15 cellular contexts compared by ENCODE assay signal in the genomic region with DNA sequence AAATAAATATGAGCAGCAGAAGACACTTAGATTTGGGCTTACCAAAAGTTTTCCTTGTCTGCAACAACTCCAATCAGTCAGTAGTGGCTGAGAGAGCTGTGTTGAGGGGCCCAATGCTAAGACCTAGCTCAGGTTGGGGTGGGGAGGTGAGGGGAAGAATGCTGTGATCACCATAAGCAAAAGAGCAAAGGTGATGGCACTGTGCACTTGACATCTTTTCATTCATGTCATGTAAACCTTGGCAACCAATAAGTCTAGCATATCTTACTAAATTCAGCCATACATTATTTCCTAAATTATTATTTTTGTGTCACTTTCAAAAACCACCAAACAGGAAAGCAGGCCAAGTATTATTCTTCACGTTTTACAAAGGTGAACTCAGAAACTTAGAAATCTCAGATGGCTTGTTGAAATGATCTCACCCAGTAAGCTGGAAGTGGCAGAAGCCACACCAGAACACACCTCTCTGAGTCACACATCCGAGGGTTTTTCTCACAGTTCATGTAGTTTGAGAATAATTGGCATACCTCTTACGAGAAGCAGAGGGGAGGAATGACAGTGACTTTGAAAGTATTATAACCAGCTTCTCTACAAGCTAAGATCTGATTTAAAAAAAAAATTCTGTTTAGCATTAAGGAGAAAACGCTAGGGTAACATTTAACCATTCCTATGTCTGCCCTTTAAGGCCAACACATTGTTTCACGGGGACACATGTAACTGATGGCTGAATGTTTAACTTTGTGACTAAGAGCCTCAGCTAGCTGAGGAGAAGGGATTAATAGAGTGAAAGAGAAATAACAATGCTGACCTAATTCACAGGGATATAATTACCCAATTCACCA. TPM values are rescaled to one million over a fixed set of nuclear protein-coding genes. Genes with fewer than 3 reads are reported as not detected.
DNase-seq lines count a peak whose midpoint lies in the region; ATAC-seq and TF ChIP-seq lines count a peak whose summit lies in the region.
"Had no signal": no experiment of that assay in that cellular context is flagged by ENCODE, and none has a peak within 500 bp of the region (broad histone marks: within the 10 kb centered on the region; RNA-seq: fewer than 3 reads in every experiment).

No MANE protein-coding gene starts in this region.

- TF ChIP-seq CTCF in RWPE1 (conservative IDR thresholded peaks at IDR 0.05; ENCODE audit: low read depth) (no peak), thyroid gland (IDR thresholded peaks at IDR 0.05) (no peak)

- H3K36me3 ChIP-seq in thyroid gland, result no peaks in the 10 kb centered on the region
- H3K36me3 ChIP-seq: BLaER1 had no signal

- no peaks in the 10 kb centered on the region for H3K9me3 Mint-ChIP-seq in activated naive CD8-positive, alpha-beta T cell treated with anti-CD3 and anti-CD28 coated beads, Interleukin-2, amount 10 ng/mL, durations not matched to agents 7 days and 5 days
- H3K9me3 Mint-ChIP-seq in activated naive CD8-positive, alpha-beta T cell treated with anti-CD3 and anti-CD28 coated beads for 36 hours, result no peaks in the 10 kb centered on the region

- peaks cover 19% of the 10 kb centered on the region for H3K27me3 Mint-ChIP-seq in activated naive CD8-positive, alpha-beta T cell treated with anti-CD3 and anti-CD28 coated beads, Interleukin-2, amount 10 ng/mL, durations not matched to agents 7 days and 5 days
- no peaks in the 10 kb centered on the region for H3K27me3 Mint-ChIP-seq in activated naive CD8-positive, alpha-beta T cell treated with anti-CD3 and anti-CD28 coated beads for 36 hours

- no peak for TF ChIP-seq POLR2A in thyroid gland (IDR thresholded peaks at IDR 0.05)

- H3K9me3 ChIP-seq in thyroid gland, result no peaks in the 10 kb centered on the region
- H3K9me3 ChIP-seq: BLaER1 had no signal

- H3K36me3 Mint-ChIP-seq in activated naive CD8-positive, alpha-beta T cell treated with anti-CD3 and anti-CD28 coated beads, Interleukin-2, amount 10 ng/mL, durations not matched to agents 7 days and 5 days, result no peaks in the 10 kb centered on the region
- H3K36me3 Mint-ChIP-seq in activated naive CD8-positive, alpha-beta T cell treated with anti-CD3 and anti-CD28 coated beads for 36 hours, result no peaks in the 10 kb centered on the region

- H3K4me3 ChIP-seq in thyroid gland (replicated peaks in 1 of 3), result no peak overlapping the region
- H3K4me3 ChIP-seq: BLaER1, lung, skin epidermis had no signal

- H3K27me3 ChIP-seq in thyroid gland, result no peaks in the 10 kb centered on the region
- H3K27me3 ChIP-seq: BLaER1 had no signal

- H3K27ac Mint-ChIP-seq in activated naive CD8-positive, alpha-beta T cell treated with anti-CD3 and anti-CD28 coated beads, Interleukin-2, amount 10 ng/mL, durations not matched to agents 7 days and 5 days, result no peak overlapping the region
- no peak overlapping the region for H3K27ac Mint-ChIP-seq in activated naive CD8-positive, alpha-beta T cell treated with anti-CD3 and anti-CD28 coated beads for 36 hours
- H3K27ac Mint-ChIP-seq: T-helper 17 cell had no signal

- POLR2A ChIA-PET in activated naive CD8-positive, alpha-beta T cell treated with anti-CD3 and anti-CD28 coated beads, Interleukin-2, amount 10 ng/mL, durations not matched to agents 7 days and 5 days (lab: Charles Lee), result no interaction called here
- POLR2A ChIA-PET in RWPE1 (lab: Yijun Ruan, JAX; ENCODE audit: low non-redundant PET), result no interaction called here

- H3K27ac ChIP-seq in RWPE1 (no peak overlapping the region), thyroid gland (peak overlapping the region in 2 of 3 donors; percentile 12 to 40)
- H3K27ac ChIP-seq: BLaER1 had no signal

- peak; percentile 63 for ATAC-seq in activated naive CD8-positive, alpha-beta T cell treated with anti-CD3 and anti-CD28 coated beads, Interleukin-2, amount 10 ng/mL, durations not matched to agents 7 days and 5 days (ENCODE audit: low read depth)
- ATAC-seq in GM19035 (IDR thresholded peaks at IDR 0.05; ENCODE audit: unreplicated experiment), result no peak
- ATAC-seq: HepG2, T-helper 17 cell had no signal

- H3K4me1 ChIP-seq in thyroid gland, result peaks cover 28 to 32% of the 10 kb centered on the region in 2 donors
- H3K4me1 ChIP-seq: BLaER1 had no signal

- CTCF ChIA-PET in RWPE1 (lab: Yijun Ruan, JAX), result interaction anchor here (0.6 kb wide), 1 partner anchor 741 kb away, joined by 3 read pairs; no protein-coding TSS in a partner anchor

- DNase-seq in activated naive CD8-positive, alpha-beta T cell treated with anti-CD3 and anti-CD28 coated beads, Interleukin-2, amount 10 ng/mL, durations not matched to agents 7 days and 5 days, result no peak
- no peak for DNase-seq in activated naive CD8-positive, alpha-beta T cell treated with anti-CD3 and anti-CD28 coated beads for 36 hours
- DNase-seq in RWPE1 (ENCODE audit: low spot score), result peak; percentile 43
- peak; percentile 81 for DNase-seq in glomerular visceral epithelial cell (ENCODE audit: extremely low spot score)
- peak in 1 of 2 donors; percentile 5 for DNase-seq in thyroid gland
- DNase-seq in foreskin melanocyte, result no peak
- DNase-seq in activated CD8-positive, alpha-beta memory T cell treated with anti-CD3 and anti-CD28 coated beads, Interleukin-2, amount 50 U/mL, for 48 hours, result no peak
- DNase-seq: activated gamma-delta T cell, NCI-H446, T-helper 17 cell had no signal

- H3K4me3 Mint-ChIP-seq in activated naive CD8-positive, alpha-beta T cell treated with anti-CD3 and anti-CD28 coated beads, Interleukin-2, amount 10 ng/mL, durations not matched to agents 7 days and 5 days, result no peak overlapping the region
- H3K4me3 Mint-ChIP-seq in activated naive CD8-positive, alpha-beta T cell treated with anti-CD3 and anti-CD28 coated beads for 36 hours, result no peak overlapping the region
- H3K4me3 Mint-ChIP-seq: T-helper 17 cell had no signal

- no peaks in the 10 kb centered on the region for H3K4me1 Mint-ChIP-seq in activated naive CD8-positive, alpha-beta T cell treated with anti-CD3 and anti-CD28 coated beads, Interleukin-2, amount 10 ng/mL, durations not matched to agents 7 days and 5 days
- H3K4me1 Mint-ChIP-seq in activated naive CD8-positive, alpha-beta T cell treated with anti-CD3 and anti-CD28 coated beads for 36 hours, result no peaks in the 10 kb centered on the region
- H3K4me1 Mint-ChIP-seq: T-helper 17 cell had no signal

- intact Hi-C loops in thyroid gland (cut with DNase I), result no loop called here

- WGBS in thyroid gland, 2 donors, result 40 to 47% methylated on average over 5 of the region's 5 CpGs

RNA-seq across cellular contexts. Expression of a gene that starts 43.3 kb away (rescaled TPM):
- 1 to 10 TPM; 1.8 to 1.9 TPM for total RNA-seq in activated naive CD8-positive, alpha-beta T cell treated with anti-CD3 and anti-CD28 coated beads, Interleukin-2, amount 10 ng/mL, durations not matched to agents 7 days and 5 days
- 1 to 10 TPM; 3.8 to 3.9 TPM for total RNA-seq in activated naive CD8-positive, alpha-beta T cell treated with anti-CD3 and anti-CD28 coated beads for 36 hours
- 10 to 100 TPM; 32.1 to 72.0 (median 42.0) TPM for total RNA-seq in thyroid gland

Comparison
In these comparisons a context has a peak if more than half of its experiments do, and no peak if none do; other contexts are left out.
1. DNase-seq: peak in RWPE1 (single experiment) and glomerular visceral epithelial cell (single experiment); none in activated naive CD8-positive, alpha-beta T cell treated with anti-CD3 and anti-CD28 coated beads, Interleukin-2, amount 10 ng/mL, durations not matched to agents 7 days and 5 days (single experiment), activated naive CD8-positive, alpha-beta T cell treated with anti-CD3 and anti-CD28 coated beads for 36 hours (single experiment), foreskin melanocyte (single experiment) and activated CD8-positive, alpha-beta memory T cell treated with anti-CD3 and anti-CD28 coated beads, Interleukin-2, amount 50 U/mL, for 48 hours (single experiment).
2. RNA of a gene that starts 43.3 kb away (total RNA-seq): 32.1 to 72.0 TPM in thyroid gland; 3.8 to 3.9 TPM in activated naive CD8-positive, alpha-beta T cell treated with anti-CD3 and anti-CD28 coated beads for 36 hours and 1.8 to 1.9 TPM in activated naive CD8-positive, alpha-beta T cell treated with anti-CD3 and anti-CD28 coated beads, Interleukin-2, amount 10 ng/mL, durations not matched to agents 7 days and 5 days; every median in the first group is over 4 times any median in the second.